8 cellular contexts compared by ENCODE assay signal in genomic region chr3:111072016-111072891, GRCh38. TPM values are rescaled to one million over a fixed set of nuclear protein-coding genes. Genes with fewer than 3 reads are reported as not detected.
A peak's percentile ranks its signal among the peaks of the same experiment; 100 is the strongest.
DNase-seq lines count a peak whose midpoint lies in the region; ATAC-seq and TF ChIP-seq lines count a peak whose summit lies in the region.

No MANE protein-coding gene starts in this region.

- DNase-seq in Caco-2: no peak
- DNase-seq in MG63: peak; percentile 56
- peak; percentile 26 for DNase-seq in activated naive CD4-positive, alpha-beta T cell treated with anti-CD3 and anti-CD28 coated beads, Interleukin-2, amount 50 U/mL, for 16 hours
- DNase-seq in left ventricle myocardium superior: peak; percentile 59
- DNase-seq in posterior vena cava (ENCODE audit: low spot score): peak; percentile 81
- DNase-seq in DMS153 (lab: John Stamatoyannopoulos, UW): no peak
- no peak for DNase-seq in NOMO-1 (lab: John Stamatoyannopoulos, UW; ENCODE audit: unreplicated experiment in 2 of 2)

- no TSS peak for BruUV-seq in Caco-2 (replicated peaks; lab: Mats Ljungman, UMichigan)

- H3K36me3 ChIP-seq in Caco-2 (ENCODE audit: control insufficient read depth, insufficient read depth, low read length): no peaks in the 10 kb centered on the region; the same call in 1 of the 2 replicates
- H3K36me3 ChIP-seq in MG63: no peaks in the 10 kb centered on the region

- no peaks in the 10 kb centered on the region for H3K27me3 Mint-ChIP-seq in Caco-2 (ENCODE audit: insufficient read depth, unreplicated experiment)

- peak; percentile 26 for ATAC-seq in GM21737 (IDR thresholded peaks at IDR 0.05; ENCODE audit: unreplicated experiment)
- ATAC-seq in left ventricle myocardium superior: peak; percentile 33

- H3K9me3 ChIP-seq in Caco-2 (no peaks in the 10 kb centered on the region), MG63 (no peaks in the 10 kb centered on the region)

- no peak for TF ChIP-seq CTCF in Caco-2 (IDR thresholded peaks at IDR 0.05; ENCODE audit: insufficient read depth in 1 of 2, low read depth in 1 of 2, low read length in 1 of 2, severe bottlenecking in 1 of 2, unreplicated experiment in 1 of 2)

- CTCF ChIA-PET in Caco-2 (lab: Charles Lee): interaction anchor here (0.5 kb wide), 1 partner anchor 66 kb away, joined by 4 read pairs; no protein-coding TSS in a partner anchor

- H3K9me3 Mint-ChIP-seq in Caco-2 (ENCODE audit: unreplicated experiment): no peaks in the 10 kb centered on the region

- H3K4me1 ChIP-seq in Caco-2: peaks cover 20% of the 10 kb centered on the region

- H3K4me1 Mint-ChIP-seq in Caco-2 (ENCODE audit: low read depth, unreplicated experiment): peaks cover 15% of the 10 kb centered on the region

- H3K4me3 Mint-ChIP-seq in Caco-2 (ENCODE audit: unreplicated experiment): peak overlapping the region; percentile 98

- POLR2A ChIA-PET in Caco-2 (lab: Charles Lee): no interaction called here

- peaks cover 14% of the 10 kb centered on the region for H3K36me3 Mint-ChIP-seq in Caco-2 (ENCODE audit: insufficient read depth, unreplicated experiment)

- H3K27ac Mint-ChIP-seq in Caco-2 (ENCODE audit: unreplicated experiment): peak overlapping the region; percentile 77

- intact Hi-C loops in Caco-2 (cut with micrococcal nuclease; ENCODE audit: unreplicated experiment): loop anchor here (2.0 to 10.0 kb wide), 6 partner anchors 127 to 1337 kb away; partner anchors contain the start of gene CD96
- intact Hi-C loops in left ventricle myocardium superior (cut with micrococcal nuclease): no loop called here
- intact Hi-C loops in posterior vena cava (cut with DNase I): no loop called here

- H3K4me3 ChIP-seq in Caco-2 (ENCODE audit: low read depth, low read length): peak overlapping the region; percentile 92
- H3K4me3 ChIP-seq in MG63: peak overlapping the region; percentile 89

- H3K27me3 ChIP-seq in Caco-2 (replicated peaks; ENCODE audit: control insufficient read depth, insufficient read depth, low read length) (no peaks in the 10 kb centered on the region), MG63 (no peaks in the 10 kb centered on the region)

RNA-seq across cellular contexts. Expression of gene NECTIN3, which starts 0.6 kb away (rescaled TPM):
- total RNA-seq in Caco-2 (2022) (75.8 and 81.0 TPM in 2 replicates), left ventricle myocardium superior (9.1 TPM), posterior vena cava (10 to 100 TPM; 21.0 to 21.8 TPM)
- total RNA-seq in MG63 (2014; rRNA removed; shearing (Covaris generic); ENCODE audit: low replicate concordance): 23.0 and 36.9 TPM in 2 replicates

Comparison
In these comparisons a context has a peak if more than half of its experiments do, and no peak if none do; other contexts are left out.
1. DNase-seq: peak in MG63 (single experiment), activated naive CD4-positive, alpha-beta T cell treated with anti-CD3 and anti-CD28 coated beads, Interleukin-2, amount 50 U/mL, for 16 hours (single experiment), left ventricle myocardium superior (single experiment) and posterior vena cava (single experiment); none in Caco-2 (0 of 2), DMS153 (single experiment) and NOMO-1 (0 of 2).